ENCODE assay signal across 11 cellular contexts in the genomic region with DNA sequence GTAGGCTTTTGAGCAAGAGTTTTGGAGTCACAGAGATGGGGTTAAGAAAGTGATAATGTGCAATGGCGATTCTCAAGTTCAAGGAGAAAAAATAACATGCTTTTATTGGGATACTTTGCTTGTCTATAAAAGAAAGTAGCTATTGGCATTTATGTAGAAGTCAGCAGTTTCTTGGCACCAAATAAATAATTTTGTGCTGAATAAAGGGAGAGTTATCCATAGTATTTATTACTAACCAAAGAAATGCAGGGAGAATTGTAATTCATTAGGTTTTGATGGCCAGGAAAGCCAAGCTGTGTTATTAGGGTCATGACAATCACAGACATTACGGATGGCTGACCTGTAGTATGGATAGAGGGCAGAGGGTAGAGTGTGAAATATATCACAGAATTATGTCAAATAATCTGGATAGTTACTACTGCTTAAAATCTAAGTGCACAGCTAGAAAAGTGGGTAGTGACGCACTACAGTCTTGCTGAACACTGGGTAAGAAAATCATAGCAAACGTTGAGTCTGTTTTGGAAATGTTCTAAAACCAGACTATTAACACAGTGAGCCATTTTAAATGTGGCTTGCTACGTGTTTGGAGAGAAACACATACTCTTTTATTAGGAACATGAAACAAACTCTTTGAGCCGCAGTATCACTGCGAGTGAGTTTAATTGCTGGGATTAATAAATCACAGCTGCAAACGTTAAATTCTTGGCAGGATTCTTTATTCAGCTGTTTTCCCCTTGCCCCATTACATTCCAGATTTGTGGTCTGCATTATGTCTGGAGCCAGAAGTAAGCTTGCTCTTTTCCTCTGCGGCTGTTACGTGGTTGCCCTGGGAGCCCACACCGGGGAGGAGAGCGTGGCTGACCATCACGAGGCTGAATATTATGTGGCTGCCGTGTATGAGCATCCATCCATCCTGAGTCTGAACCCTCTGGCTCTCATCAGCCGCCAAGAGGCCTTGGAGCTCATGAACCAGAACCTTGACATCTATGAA. TPM values are rescaled to one million over a fixed set of nuclear protein-coding genes. Genes with fewer than 3 reads are reported as not detected.
DNase-seq lines count a peak whose midpoint lies in the region; ATAC-seq and TF ChIP-seq lines count a peak whose summit lies in the region.
"Had no signal": no experiment of that assay in that cellular context is flagged by ENCODE, and none has a peak within 500 bp of the region (broad histone marks: within the 10 kb centered on the region; RNA-seq: fewer than 3 reads in every experiment).

No MANE protein-coding gene starts in this region.

- no peaks in the 10 kb centered on the region for H3K36me3 ChIP-seq in SK-N-SH (replicated peaks in 1 of 2; ENCODE audit: control insufficient read depth in 1 of 2, insufficient read depth in 2 of 2, low read length in 1 of 2)
- H3K36me3 ChIP-seq in mesendoderm (ENCODE audit: control insufficient read depth, insufficient read depth, low read length), result no peaks in the 10 kb centered on the region

- no peak overlapping the region for H3K23ac ChIP-seq in mesendoderm (ENCODE audit: low read length)

- H3K4me3 ChIP-seq in SK-N-SH (ENCODE audit: low read depth in 2 of 2, low read length in 1 of 2), result no peak overlapping the region
- peak overlapping the region; percentile 14 to 21 for H3K4me3 ChIP-seq in foreskin fibroblast (ENCODE audit: low read depth in 1 of 2, low read length in 2 of 2)
- H3K4me3 ChIP-seq in mesendoderm (ENCODE audit: low read length), result no peak overlapping the region

- no peaks in the 10 kb centered on the region for H3K9me3 ChIP-seq in SK-N-SH

- no peak overlapping the region for H3K56ac ChIP-seq in mesendoderm (ENCODE audit: low read length)

- no peak overlapping the region for H2BK5ac ChIP-seq in mesendoderm (ENCODE audit: low read length)

- H3K79me1 ChIP-seq in mesendoderm (ENCODE audit: low read length), result no peaks in the 10 kb centered on the region

- CTCF ChIA-PET in SK-N-SH (lab: Yijun Ruan, JAX), result interaction anchor here (0.7 to 2.0 kb wide), 7 partner anchors 8 to 544 kb away, joined by 3 to 7 read pairs (median 5); no protein-coding TSS in a partner anchor

- no peaks in the 10 kb centered on the region for H3K27me3 ChIP-seq in SK-N-SH (ENCODE audit: insufficient read depth)
- no peaks in the 10 kb centered on the region for H3K27me3 ChIP-seq in mesendoderm (ENCODE audit: insufficient read depth, low read length, poor library complexity)

- no peak overlapping the region for H2BK120ac ChIP-seq in mesendoderm (ENCODE audit: low read depth, low read length)

- no peak overlapping the region for H3K18ac ChIP-seq in mesendoderm (ENCODE audit: low read length)

- no peak overlapping the region for H4K5ac ChIP-seq in mesendoderm (ENCODE audit: low read length)

- no peak for TF ChIP-seq CTCF in SK-N-SH (IDR thresholded peaks at IDR 0.05)
- TF ChIP-seq CTCF in foreskin fibroblast (IDR thresholded peaks at IDR 0.05; ENCODE audit: low read depth, low read length), result no peak

- no peaks in the 10 kb centered on the region for H3K9me3 Mint-ChIP-seq in immature natural killer cell

- H3K4me3 Mint-ChIP-seq in immature natural killer cell, result peak overlapping the region in 1 of 5 donors; percentile 15

- ATAC-seq in sciatic nerve, result peak; percentile 80
- ATAC-seq in GM18502 (IDR thresholded peaks at IDR 0.05; ENCODE audit: poor library complexity, unreplicated experiment), result no peak

- H3K4me1 Mint-ChIP-seq in immature natural killer cell, result peaks cover 55 to 63% of the 10 kb centered on the region in 2 donors

- peaks cover 45 to 46% of the 10 kb centered on the region in 2 experiments for H3K4me1 ChIP-seq in SK-N-SH (ENCODE audit: control insufficient read depth in 1 of 2, insufficient read depth in 2 of 2, low read depth in 1 of 2, low read length in 1 of 2)
- no peaks in the 10 kb centered on the region for H3K4me1 ChIP-seq in mesendoderm (ENCODE audit: control insufficient read depth, low read depth, low read length)

- no peak for TF ChIP-seq RAD21 in SK-N-SH (IDR thresholded peaks at IDR 0.05; ENCODE audit: low read length)

- H3F3A ChIP-seq in SK-N-SH (replicated peaks; ENCODE audit: insufficient read depth), result peaks cover 77% of the 10 kb centered on the region

- intact Hi-C loops in sciatic nerve (cut with DNase I), result no loop called here

- peak; percentile 48 for DNase-seq in Ammon's horn (ENCODE audit: low spot score)
- peak; percentile 33 for DNase-seq in SK-N-SH
- peak; percentile 68 to 77 for DNase-seq in foreskin fibroblast
- DNase-seq in sciatic nerve (ENCODE audit: low spot score), result peak; percentile 71
- DNase-seq in mesendoderm, result no peak
- DNase-seq in central memory CD4-positive, alpha-beta T cell, result no peak
- DNase-seq in immature natural killer cell, result no peak
- DNase-seq: SIG-M5; stimulated activated CD8-positive, alpha-beta memory T cell treated with anti-CD3 and anti-CD28 coated beads, Interleukin-4, amount 100 ng/mL, for 48 hours had no signal

- H3K4ac ChIP-seq in mesendoderm (ENCODE audit: low read depth, low read length), result no peak overlapping the region

- H3K4me2 ChIP-seq in SK-N-SH (peak overlapping the region; percentile 64), mesendoderm (ENCODE audit: low read length) (no peak overlapping the region)
- H3K4me2 ChIP-seq: KMS-11 had no signal

- H3K9me2 ChIP-seq in SK-N-SH, result no peaks in the 10 kb centered on the region

- peaks cover 0 to 19% (median 0%) of the 10 kb centered on the region in 3 donors for H3K36me3 Mint-ChIP-seq in immature natural killer cell

- peak overlapping the region; percentile 85 for H3K9ac ChIP-seq in SK-N-SH
- H3K9ac ChIP-seq in mesendoderm (ENCODE audit: low read length), result no peak overlapping the region
- H3K9ac ChIP-seq: KMS-11 had no signal

- H3K27ac Mint-ChIP-seq in immature natural killer cell, result peak overlapping the region in 1 of 6 donors; percentile 32

- 49% methylated on average over 10 of the region's 15 CpGs for WGBS in SK-N-SH (ENCODE audit: low lambda C conversion rate)
- no CpG with 5 or more reads among the region's 15 CpGs for WGBS in mesendoderm (ENCODE audit: extremely low coverage, insufficient coverage, low lambda C conversion rate)

- peak; percentile 68 to 92 for TF ChIP-seq EP300 in SK-N-SH (IDR thresholded peaks at IDR 0.05; ENCODE audit: borderline replicate concordance in 1 of 2, low read depth in 1 of 2, low read length in 1 of 2)

- H4K8ac ChIP-seq in mesendoderm (ENCODE audit: low read depth, low read length), result no peak overlapping the region

- H4K20me1 ChIP-seq in SK-N-SH (ENCODE audit: insufficient read depth), result no peaks in the 10 kb centered on the region

- H2AK5ac ChIP-seq in mesendoderm (ENCODE audit: low read length), result no peak overlapping the region

- POLR2A ChIA-PET in SK-N-SH (lab: Yijun Ruan, JAX), result interaction anchor here (0.7 kb wide), 1 partner anchor 11 kb away, joined by 4 read pairs; no protein-coding TSS in a partner anchor

- peaks cover 12% of the 10 kb centered on the region; the same call in 1 of the 2 replicates for H3K79me2 ChIP-seq in SK-N-SH (ENCODE audit: insufficient read depth)
- H3K79me2 ChIP-seq in mesendoderm (ENCODE audit: control insufficient read depth, insufficient read depth, low read length), result no peaks in the 10 kb centered on the region

- no peak overlapping the region for H2AFZ ChIP-seq in SK-N-SH (ENCODE audit: low read depth)

- no peak overlapping the region for H2BK15ac ChIP-seq in mesendoderm (replicated peaks; ENCODE audit: low read depth)

- peaks cover 0 to 4% (median 0%) of the 10 kb centered on the region in 3 donors for H3K27me3 Mint-ChIP-seq in immature natural killer cell (ENCODE audit: low read depth in 3 of 3)

- H3K27ac ChIP-seq in SK-N-SH (ENCODE audit: low read depth in 2 of 2, low read length in 1 of 2) (peak overlapping the region; percentile 92 to 99), mesendoderm (ENCODE audit: low read depth, low read length) (no peak overlapping the region)
- H3K27ac ChIP-seq: KMS-11 had no signal

TF ChIP-seq in SK-N-SH, 30 proteins besides CTCF, POLR2A, EP300 and RAD21 (continues in another document):
- TF ChIP-seq, protein P1, sequence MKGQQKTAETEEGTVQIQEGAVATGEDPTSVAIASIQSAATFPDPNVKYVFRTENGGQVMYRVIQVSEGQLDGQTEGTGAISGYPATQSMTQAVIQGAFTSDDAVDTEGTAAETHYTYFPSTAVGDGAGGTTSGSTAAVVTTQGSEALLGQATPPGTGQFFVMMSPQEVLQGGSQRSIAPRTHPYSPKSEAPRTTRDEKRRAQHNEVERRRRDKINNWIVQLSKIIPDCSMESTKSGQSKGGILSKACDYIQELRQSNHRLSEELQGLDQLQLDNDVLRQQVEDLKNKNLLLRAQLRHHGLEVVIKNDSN (IDR thresholded peaks at IDR 0.05; ENCODE audit: borderline replicate concordance, low read depth), result no peak
- no peak for TF ChIP-seq MEF2A (IDR thresholded peaks at IDR 0.05; ENCODE audit: borderline replicate concordance, low read depth)
- TF ChIP-seq, protein P2, sequence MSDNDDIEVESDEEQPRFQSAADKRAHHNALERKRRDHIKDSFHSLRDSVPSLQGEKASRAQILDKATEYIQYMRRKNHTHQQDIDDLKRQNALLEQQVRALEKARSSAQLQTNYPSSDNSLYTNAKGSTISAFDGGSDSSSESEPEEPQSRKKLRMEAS (IDR thresholded peaks at IDR 0.05; ENCODE audit: low read depth), result peak; percentile 58

RNA-seq across cellular contexts. Expression of a gene that starts 33.4 kb away (rescaled TPM):
- polyA plus RNA-seq in SK-N-SH (2012; rRNA removed) (23.6 and 32.5 TPM in 2 replicates), immature natural killer cell (10 to 100 TPM; 25.0 to 32.7 (median 32.3) TPM)
- 19.0 and 24.4 TPM in 2 replicates for polyA plus RNA-seq in SK-N-SH (2012; cell fraction: cytosol; rRNA removed)
- 20.3 and 28.3 TPM in 2 replicates for polyA plus RNA-seq in SK-N-SH (2012; cell fraction: nucleus; rRNA removed)
- total RNA-seq in sciatic nerve, result 22.5 TPM
- polyA plus RNA-seq in mesendoderm (2013, experiment 1 of 2), result 15.7 TPM
- polyA plus RNA-seq in mesendoderm (2013, experiment 2 of 2), result 15.1 TPM

RNA-seq across cellular contexts. Expression of a gene that starts 33.6 kb away (rescaled TPM):
- 15.1 and 23.0 TPM in 2 replicates for polyA plus RNA-seq in SK-N-SH (2012; rRNA removed)
- polyA plus RNA-seq in SK-N-SH (2012; cell fraction: cytosol; rRNA removed), result 16.9 and 17.0 TPM in 2 replicates
- 25.0 and 29.8 TPM in 2 replicates for polyA plus RNA-seq in SK-N-SH (2012; cell fraction: nucleus; rRNA removed)
- 25.3 TPM for total RNA-seq in sciatic nerve
- polyA plus RNA-seq in mesendoderm (2013, experiment 1 of 2), result 28.8 TPM
- 27.7 TPM for polyA plus RNA-seq in mesendoderm (2013, experiment 2 of 2)
- 10 to 100 TPM; 29.9 to 38.9 (median 32.3) TPM for polyA plus RNA-seq in immature natural killer cell

Comparison
In these comparisons a context has a peak if more than half of its experiments do, and no peak if none do; other contexts are left out.
1. DNase-seq: peak in Ammon's horn (single experiment), SK-N-SH (single experiment), foreskin fibroblast (2 of 2) and sciatic nerve (single experiment); none in mesendoderm (single experiment), central memory CD4-positive, alpha-beta T cell (single experiment) and immature natural killer cell (0 of 3).
2. H3K4me3 ChIP-seq: peak in foreskin fibroblast (2 of 2); none in SK-N-SH (0 of 2) and mesendoderm (single experiment).